12 cellular contexts compared by ENCODE assay signal in the genomic region with DNA sequence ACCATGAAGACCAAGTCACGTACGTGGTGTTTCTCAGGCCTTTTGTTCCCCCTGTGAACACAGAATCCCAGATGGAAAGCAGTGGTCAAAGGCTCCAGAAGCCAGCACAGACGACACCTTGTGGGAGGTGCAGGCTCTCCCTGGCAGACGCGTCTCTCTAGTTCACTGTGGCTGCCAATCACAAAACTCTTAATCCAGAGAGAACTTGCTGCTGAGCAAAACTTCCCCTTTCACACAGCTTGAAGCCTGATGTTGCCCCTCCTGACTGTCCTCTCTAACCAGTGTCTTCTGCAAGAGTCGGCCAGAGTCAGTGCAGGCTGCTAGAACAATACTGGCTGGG.
A peak's percentile ranks its signal among the peaks of the same experiment; 100 is the strongest.
DNase-seq lines count a peak whose midpoint lies in the region; ATAC-seq, FAIRE-seq and TF ChIP-seq lines count a peak whose summit lies in the region.
"Had no signal": no experiment of that assay in that cellular context is flagged by ENCODE, and none has a peak within 500 bp of the region (broad histone marks: within the 10 kb centered on the region; RNA-seq: fewer than 3 reads in every experiment).

No MANE protein-coding gene starts in this region.

- 42% methylated on average over 6 of the region's 6 CpGs for WGBS in right lobe of liver (ENCODE audit: insufficient coverage, low coverage, low lambda C conversion rate, missing lambda C conversion rate)

- ATAC-seq in right lobe of liver (peak in 3 of 4 donors; percentile 16 to 57 (median 33)), GM19463 (IDR thresholded peaks at IDR 0.05; ENCODE audit: unreplicated experiment) (no peak)

- peak; percentile 76 for DNase-seq in NCI-H146 treated with DMSO at 0.1 percent for 48 hours (lab: John Stamatoyannopoulos, UW; ENCODE audit: unreplicated experiment)
- no peak for DNase-seq in WERI-Rb-1
- DNase-seq in right lobe of liver: no peak
- DNase-seq in stimulated activated CD4-positive, alpha-beta T cell treated with anti-CD3 and anti-CD28 coated beads, Interleukin-12 subunit alpha, Interleukin-12 subunit beta, amount 100 ng/mL, for 4 hours: no peak
- DNase-seq in kidney: no peak
- DNase-seq in activated CD8-positive, alpha-beta memory T cell treated with anti-CD3 and anti-CD28 coated beads, Interleukin-2, amount 50 U/mL, for 4 hours: no peak
- DNase-seq: activated naive CD8-positive, alpha-beta T cell treated with anti-CD3 and anti-CD28 coated beads, Interleukin-2, amount 10 ng/mL, durations not matched to agents 7 days and 5 days; NCI-H526 treated with DMSO at 0.1 percent for 48 hours had no signal

- TF ChIP-seq CTCF in HEK293 (tag by site-specific recombination; IDR thresholded peaks at IDR 0.05) (no peak; the same call in 1 of the 2 replicates), WERI-Rb-1 (IDR thresholded peaks at IDR 0.05; ENCODE audit: low read depth, low read length) (peak; percentile 32), right lobe of liver (IDR thresholded peaks at IDR 0.05) (peak in 1 of 4 donors; percentile 18), kidney (IDR thresholded peaks at IDR 0.05; ENCODE audit: borderline replicate concordance, extremely low read depth, insufficient read depth) (no peak)

- H3K36me3 ChIP-seq in HEK293 (ENCODE audit: control insufficient read depth in 2 of 2, insufficient read depth in 1 of 2, low read length in 2 of 2) (no peaks in the 10 kb centered on the region), WERI-Rb-1 (no peaks in the 10 kb centered on the region), right lobe of liver (no peaks in the 10 kb centered on the region), kidney (ENCODE audit: control insufficient read depth in 1 of 2, insufficient read depth in 2 of 2, low read length in 2 of 2) (no peaks in the 10 kb centered on the region)

- H3K4me1 ChIP-seq in HEK293 (ENCODE audit: control insufficient read depth, insufficient read depth, low read length) (no peaks in the 10 kb centered on the region), right lobe of liver (peaks cover 0 to 3% (median 0%) of the 10 kb centered on the region in 4 donors), kidney (ENCODE audit: control insufficient read depth in 1 of 2, insufficient read depth in 1 of 2, low read depth in 1 of 2, low read length in 2 of 2) (no peaks in the 10 kb centered on the region)

- POLR2A ChIA-PET in HEK293 (lab: Yijun Ruan, JAX): interaction anchor here (2.0 kb wide), 1 partner anchor 20 kb away, joined by 5 read pairs; no protein-coding TSS in a partner anchor

- no peaks in the 10 kb centered on the region for H3K27me3 ChIP-seq in WERI-Rb-1 (ENCODE audit: insufficient read depth, low read depth, severe bottlenecking)
- no peaks in the 10 kb centered on the region for H3K27me3 ChIP-seq in right lobe of liver

- H3K4me3 ChIP-seq in HEK293 (ENCODE audit: low read depth, low read length) (no peak overlapping the region), WERI-Rb-1 (ENCODE audit: low read depth, low read length) (no peak overlapping the region), right lobe of liver (no peak overlapping the region), kidney (ENCODE audit: low read length in 2 of 2) (no peak overlapping the region)

- CTCF ChIA-PET in HEK293 (lab: Yijun Ruan, JAX): interaction anchor here (2.5 kb wide), 1 partner anchor 50 kb away, joined by 27 read pairs; no protein-coding TSS in a partner anchor

- no peak overlapping the region for H3K27ac ChIP-seq in HEK293 (ENCODE audit: extremely low read depth, low read depth, low read length)
- no peak overlapping the region for H3K27ac ChIP-seq in WERI-Rb-1
- no peak overlapping the region for H3K27ac ChIP-seq in right lobe of liver
- no peak overlapping the region for H3K27ac ChIP-seq in kidney (ENCODE audit: low read depth in 2 of 2, low read length in 2 of 2)
- H3K27ac ChIP-seq: KMS-11 had no signal

- no peak for FAIRE-seq in kidney (lab: Jason Lieb, UNC)
- FAIRE-seq: GM12892 had no signal

- no peak overlapping the region for H3K9ac ChIP-seq in kidney (ENCODE audit: low read length in 2 of 2)
- H3K9ac ChIP-seq: KMS-11 had no signal

- intact Hi-C loops in right lobe of liver (cut with DNase I) (no loop called here), kidney (cut with DNase I) (no loop called here)

- TF ChIP-seq POLR2A in right lobe of liver (IDR thresholded peaks at IDR 0.05): no peak

- H3K9me3 ChIP-seq in HEK293 (ENCODE audit: control insufficient read depth, insufficient read depth, low read depth, low read length) (no peaks in the 10 kb centered on the region), WERI-Rb-1 (ENCODE audit: severe bottlenecking) (no peaks in the 10 kb centered on the region), right lobe of liver (no peaks in the 10 kb centered on the region), kidney (ENCODE audit: control insufficient read depth in 1 of 2, low read length in 2 of 2) (no peaks in the 10 kb centered on the region)

TF ChIP-seq in HEK293, 187 proteins besides CTCF, POLR2A, EP300 and RAD21:
- TF ChIP-seq MZF1 (tag by site-specific recombination; IDR thresholded peaks at IDR 0.05; ENCODE audit: borderline replicate concordance) (no peak), ZBTB17 (tag by site-specific recombination; IDR thresholded peaks at IDR 0.05) (peak; percentile 62; the same call in 1 of the 2 replicates), SP2 (tag by site-specific recombination; IDR thresholded peaks at IDR 0.05) (no peak), HOXA7 (CRISPR knock-in tag; IDR thresholded peaks at IDR 0.05; ENCODE audit: borderline replicate concordance) (no peak), ZNF571 (tag by site-specific recombination; IDR thresholded peaks at IDR 0.05) (no peak)
- TF ChIP-seq, protein P1, sequence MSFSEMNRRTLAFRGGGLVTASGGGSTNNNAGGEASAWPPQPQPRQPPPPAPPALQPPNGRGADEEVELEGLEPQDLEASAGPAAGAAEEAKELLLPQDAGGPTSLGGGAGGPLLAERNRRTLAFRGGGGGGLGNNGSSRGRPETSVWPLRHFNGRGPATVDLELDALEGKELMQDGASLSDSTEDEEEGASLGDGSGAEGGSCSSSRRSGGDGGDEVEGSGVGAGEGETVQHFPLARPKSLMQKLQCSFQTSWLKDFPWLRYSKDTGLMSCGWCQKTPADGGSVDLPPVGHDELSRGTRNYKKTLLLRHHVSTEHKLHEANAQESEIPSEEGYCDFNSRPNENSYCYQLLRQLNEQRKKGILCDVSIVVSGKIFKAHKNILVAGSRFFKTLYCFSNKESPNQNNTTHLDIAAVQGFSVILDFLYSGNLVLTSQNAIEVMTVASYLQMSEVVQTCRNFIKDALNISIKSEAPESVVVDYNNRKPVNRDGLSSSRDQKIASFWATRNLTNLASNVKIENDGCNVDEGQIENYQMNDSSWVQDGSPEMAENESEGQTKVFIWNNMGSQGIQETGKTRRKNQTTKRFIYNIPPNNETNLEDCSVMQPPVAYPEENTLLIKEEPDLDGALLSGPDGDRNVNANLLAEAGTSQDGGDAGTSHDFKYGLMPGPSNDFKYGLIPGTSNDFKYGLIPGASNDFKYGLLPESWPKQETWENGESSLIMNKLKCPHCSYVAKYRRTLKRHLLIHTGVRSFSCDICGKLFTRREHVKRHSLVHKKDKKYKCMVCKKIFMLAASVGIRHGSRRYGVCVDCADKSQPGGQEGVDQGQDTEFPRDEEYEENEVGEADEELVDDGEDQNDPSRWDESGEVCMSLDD (tag by site-specific recombination; IDR thresholded peaks at IDR 0.05): no peak
